1 cellular context compared by ENCODE assay signal in genomic region chr9:8978334-8978733, GRCh38.
TF ChIP-seq lines count a peak whose summit lies in the region.

No MANE protein-coding gene starts in this region.

TF ChIP-seq in GM23338, 12 proteins besides CTCF, POLR2A, EP300 and RAD21 (continued from another document):
- TF ChIP-seq JUNB (IDR thresholded peaks at IDR 0.05; ENCODE audit: unreplicated experiment) (no peak), STAT1 (IDR thresholded peaks at IDR 0.05; ENCODE audit: unreplicated experiment) (no peak)
